Comparison of ENCODE assay signal across 21 cellular contexts in the genomic region with DNA sequence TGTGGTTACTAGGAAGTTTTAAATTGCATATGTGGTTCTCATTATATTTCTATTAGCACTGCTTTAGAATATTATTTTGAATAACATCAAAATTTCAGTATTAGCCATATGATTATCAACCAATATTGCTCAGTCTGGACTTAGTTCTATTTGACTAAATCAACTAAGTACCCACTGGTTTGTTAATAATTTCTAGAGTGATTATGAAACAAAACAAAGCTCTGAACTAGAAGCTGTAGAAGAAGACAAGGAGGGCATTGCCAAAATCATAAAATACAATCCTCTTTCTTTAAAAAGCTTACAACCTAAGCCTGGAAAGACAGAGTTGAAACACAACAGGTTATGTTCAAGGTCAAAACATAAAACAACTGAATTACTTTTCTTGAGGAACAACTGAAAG.
DNase-seq lines count a peak whose midpoint lies in the region; ATAC-seq, FAIRE-seq and TF ChIP-seq lines count a peak whose summit lies in the region.
"Had no signal": no experiment of that assay in that cellular context is flagged by ENCODE, and none has a peak within 500 bp of the region (broad histone marks: within the 10 kb centered on the region; RNA-seq: fewer than 3 reads in every experiment).

No MANE protein-coding gene starts in this region.

- DNase-seq in A549 (ENCODE audit: low read depth in 1 of 2, low spot score in 1 of 2) (no peak), right lobe of liver (no peak), NCI-H2107 treated with DMSO at 0.1 percent for 48 hours (lab: John Stamatoyannopoulos, UW; ENCODE audit: unreplicated experiment) (no peak), colonic mucosa (no peak), NCI-H1436 (lab: John Stamatoyannopoulos, UW) (no peak)
- DNase-seq in effector CD8-positive, alpha-beta T cell (lab: John Stamatoyannopoulos, UW), result no peak
- DNase-seq: Calu3; CD4-positive, alpha-beta T cell; CD8-positive, alpha-beta memory T cell; DMS53; DMS79 treated with DMSO at 0.1 percent for 48 hours; GF-D8; HFFc6 had no signal

- H3K9me3 ChIP-seq in A549, result no peaks in the 10 kb centered on the region
- H3K9me3 ChIP-seq in right lobe of liver, result no peaks in the 10 kb centered on the region
- H3K9me3 ChIP-seq in colonic mucosa, result no peaks in the 10 kb centered on the region
- H3K9me3 ChIP-seq: BLaER1, HAP-1 had no signal

- TF ChIP-seq CTCF in A549 (IDR thresholded peaks at IDR 0.05) (no peak), right lobe of liver (IDR thresholded peaks at IDR 0.05) (no peak), colonic mucosa (IDR thresholded peaks at IDR 0.05) (no peak)

- no peaks in the 10 kb centered on the region for H3K4me1 Mint-ChIP-seq in dendritic cell treated with granulocyte-macrophage colony-stimulating factor and Interleukin-4, amounts not matched to agents 40 ng/mL and 50 ng/mL, for 4 days (ENCODE audit: low read depth)
- H3K4me1 Mint-ChIP-seq: CD8-positive, alpha-beta memory T cell; GM23338 had no signal

- TF ChIP-seq POLR2A in A549 (IDR thresholded peaks at IDR 0.05; ENCODE audit: low read length) (no peak), right lobe of liver (IDR thresholded peaks at IDR 0.05) (no peak)

- CTCF ChIA-PET in A549 (lab: Yijun Ruan, JAX), result no interaction called here

- no peak for TF ChIP-seq RAD21 in A549 (conservative IDR thresholded peaks at IDR 0.05 in 1 of 2, IDR thresholded peaks at IDR 0.05 in 1 of 2)

- no peak overlapping the region for H3K27ac ChIP-seq in A549
- H3K27ac ChIP-seq in right lobe of liver, result peak overlapping the region in 2 of 3 donors; percentile 29 to 61
- H3K27ac ChIP-seq in colonic mucosa, result no peak overlapping the region
- H3K27ac ChIP-seq: BLaER1, C4-2B had no signal

- H3K9me3 Mint-ChIP-seq in dendritic cell treated with granulocyte-macrophage colony-stimulating factor and Interleukin-4, amounts not matched to agents 40 ng/mL and 50 ng/mL, for 4 days, result no peaks in the 10 kb centered on the region
- H3K9me3 Mint-ChIP-seq: CD4-positive, alpha-beta T cell; CD8-positive, alpha-beta memory T cell; GM23338; HFFc6 had no signal

- H3K4me2 ChIP-seq in A549, result peak overlapping the region; percentile 15; the same call in 1 of the 3 replicates
- H3K4me2 ChIP-seq: BLaER1, GM23338 had no signal

- H3K4me3 ChIP-seq in A549, result no peak overlapping the region
- H3K4me3 ChIP-seq in right lobe of liver, result no peak overlapping the region
- no peak overlapping the region for H3K4me3 ChIP-seq in colonic mucosa
- H3K4me3 ChIP-seq: BLaER1, GM23338, HAP-1 had no signal

- POLR2A ChIA-PET in A549 (lab: Yijun Ruan, JAX), result no interaction called here

- intact Hi-C loops in dendritic cell treated with granulocyte-macrophage colony-stimulating factor and Interleukin-4, amounts not matched to agents 40 ng/mL and 50 ng/mL, for 4 days (cut with micrococcal nuclease), result no loop called here
- intact Hi-C loops in right lobe of liver (cut with DNase I), result no loop called here
- intact Hi-C loops in colonic mucosa (cut with DNase I), result no loop called here

- no peak overlapping the region for H3K4me3 Mint-ChIP-seq in dendritic cell treated with granulocyte-macrophage colony-stimulating factor and Interleukin-4, amounts not matched to agents 40 ng/mL and 50 ng/mL, for 4 days
- H3K4me3 Mint-ChIP-seq: B cell; CD4-positive, alpha-beta T cell; CD8-positive, alpha-beta memory T cell; GM23338; HFFc6 had no signal

- no peaks in the 10 kb centered on the region for H3K27me3 Mint-ChIP-seq in dendritic cell treated with granulocyte-macrophage colony-stimulating factor and Interleukin-4, amounts not matched to agents 40 ng/mL and 50 ng/mL, for 4 days
- H3K27me3 Mint-ChIP-seq: B cell; CD4-positive, alpha-beta T cell; CD8-positive, alpha-beta memory T cell had no signal

- H3K36me3 Mint-ChIP-seq in dendritic cell treated with granulocyte-macrophage colony-stimulating factor and Interleukin-4, amounts not matched to agents 40 ng/mL and 50 ng/mL, for 4 days (ENCODE audit: low read depth), result peaks cover 77% of the 10 kb centered on the region

- no peak for TF ChIP-seq EP300 in A549 (IDR thresholded peaks at IDR 0.05)

- H3K27me3 ChIP-seq in right lobe of liver, result no peaks in the 10 kb centered on the region
- no peaks in the 10 kb centered on the region for H3K27me3 ChIP-seq in colonic mucosa
- H3K27me3 ChIP-seq: BLaER1 had no signal

- H3K4me1 ChIP-seq in A549 (peaks cover 13% of the 10 kb centered on the region; the same call in 2 of the 3 replicates), right lobe of liver (peaks cover 0 to 28% (median 4%) of the 10 kb centered on the region in 4 donors), colonic mucosa (no peaks in the 10 kb centered on the region)
- H3K4me1 ChIP-seq: HAP-1 had no signal

- H3K27ac Mint-ChIP-seq in dendritic cell treated with granulocyte-macrophage colony-stimulating factor and Interleukin-4, amounts not matched to agents 40 ng/mL and 50 ng/mL, for 4 days, result peak overlapping the region; percentile 50
- H3K27ac Mint-ChIP-seq: B cell; CD4-positive, alpha-beta T cell; CD8-positive, alpha-beta memory T cell; GM23338; HFFc6 had no signal

- ATAC-seq in A549 (no peak), right lobe of liver (no peak)
- ATAC-seq: GM23338 had no signal

- H3K36me3 ChIP-seq in right lobe of liver (no peaks in the 10 kb centered on the region), colonic mucosa (no peaks in the 10 kb centered on the region)

- FAIRE-seq in A549 (lab: Jason Lieb, UNC), result no peak
- FAIRE-seq: GM12891, GM18507 had no signal

- no peak overlapping the region for H3K9ac ChIP-seq in colonic mucosa (ENCODE audit: low read depth in 2 of 2, low read length in 2 of 2)
- H3K9ac ChIP-seq: BLaER1 had no signal

TF ChIP-seq in A549, 52 proteins besides CTCF, POLR2A, EP300 and RAD21:
- TF ChIP-seq PHF8 (IDR thresholded peaks at IDR 0.05; ENCODE audit: borderline replicate concordance, low read depth), result no peak
- no peak for TF ChIP-seq NR3C1 (IDR thresholded peaks at IDR 0.05)
- TF ChIP-seq BHLHE40 (IDR thresholded peaks at IDR 0.05; ENCODE audit: low read depth, low read length), result no peak
- no peak for TF ChIP-seq ZSCAN20 (CRISPR knock-in tag; IDR thresholded peaks at IDR 0.05)
- no peak for TF ChIP-seq CBX8 (IDR thresholded peaks at IDR 0.05)
- no peak for TF ChIP-seq SREBF2 (IDR thresholded peaks at IDR 0.05)
- no peak for TF ChIP-seq RNF2 (IDR thresholded peaks at IDR 0.05; ENCODE audit: borderline replicate concordance, low read depth)
- TF ChIP-seq POLR2AphosphoS2 (conservative IDR thresholded peaks at IDR 0.05; ENCODE audit: low read length), result no peak
- TF ChIP-seq JUN (IDR thresholded peaks at IDR 0.05), result no peak
- TF ChIP-seq, protein P1, sequence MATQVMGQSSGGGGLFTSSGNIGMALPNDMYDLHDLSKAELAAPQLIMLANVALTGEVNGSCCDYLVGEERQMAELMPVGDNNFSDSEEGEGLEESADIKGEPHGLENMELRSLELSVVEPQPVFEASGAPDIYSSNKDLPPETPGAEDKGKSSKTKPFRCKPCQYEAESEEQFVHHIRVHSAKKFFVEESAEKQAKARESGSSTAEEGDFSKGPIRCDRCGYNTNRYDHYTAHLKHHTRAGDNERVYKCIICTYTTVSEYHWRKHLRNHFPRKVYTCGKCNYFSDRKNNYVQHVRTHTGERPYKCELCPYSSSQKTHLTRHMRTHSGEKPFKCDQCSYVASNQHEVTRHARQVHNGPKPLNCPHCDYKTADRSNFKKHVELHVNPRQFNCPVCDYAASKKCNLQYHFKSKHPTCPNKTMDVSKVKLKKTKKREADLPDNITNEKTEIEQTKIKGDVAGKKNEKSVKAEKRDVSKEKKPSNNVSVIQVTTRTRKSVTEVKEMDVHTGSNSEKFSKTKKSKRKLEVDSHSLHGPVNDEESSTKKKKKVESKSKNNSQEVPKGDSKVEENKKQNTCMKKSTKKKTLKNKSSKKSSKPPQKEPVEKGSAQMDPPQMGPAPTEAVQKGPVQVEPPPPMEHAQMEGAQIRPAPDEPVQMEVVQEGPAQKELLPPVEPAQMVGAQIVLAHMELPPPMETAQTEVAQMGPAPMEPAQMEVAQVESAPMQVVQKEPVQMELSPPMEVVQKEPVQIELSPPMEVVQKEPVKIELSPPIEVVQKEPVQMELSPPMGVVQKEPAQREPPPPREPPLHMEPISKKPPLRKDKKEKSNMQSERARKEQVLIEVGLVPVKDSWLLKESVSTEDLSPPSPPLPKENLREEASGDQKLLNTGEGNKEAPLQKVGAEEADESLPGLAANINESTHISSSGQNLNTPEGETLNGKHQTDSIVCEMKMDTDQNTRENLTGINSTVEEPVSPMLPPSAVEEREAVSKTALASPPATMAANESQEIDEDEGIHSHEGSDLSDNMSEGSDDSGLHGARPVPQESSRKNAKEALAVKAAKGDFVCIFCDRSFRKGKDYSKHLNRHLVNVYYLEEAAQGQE (IDR thresholded peaks at IDR 0.05), result no peak
- no peak for TF ChIP-seq FOSL2 (IDR thresholded peaks at IDR 0.05)
- TF ChIP-seq FOSL2 (CRISPR knock-in tag; IDR thresholded peaks at IDR 0.05), result no peak
- TF ChIP-seq EHF (CRISPR knock-in tag; IDR thresholded peaks at IDR 0.05), result no peak
- TF ChIP-seq NFE2L2 (conservative IDR thresholded peaks at IDR 0.05; ENCODE audit: low read length), result no peak
- TF ChIP-seq EHMT2 (IDR thresholded peaks at IDR 0.05; ENCODE audit: low read depth), result no peak
- no peak for TF ChIP-seq CHD2 (IDR thresholded peaks at IDR 0.05; ENCODE audit: low read length, partially characterized antibody)

Comparison
In these comparisons a context has a peak if more than half of its experiments do, and no peak if none do; other contexts are left out.
1. H3K27ac ChIP-seq: peak in right lobe of liver (2 of 3); none in A549 (0 of 2) and colonic mucosa (single experiment).